ENCODE assay signal across 23 cellular contexts in genomic region chr2:95185197-95185596, GRCh38. TPM values are rescaled to one million over a fixed set of nuclear protein-coding genes. Genes with fewer than 3 reads are reported as not detected.
DNase-seq lines count a peak whose midpoint lies in the region; ATAC-seq, FAIRE-seq and TF ChIP-seq lines count a peak whose summit lies in the region.
"Had no signal": no experiment of that assay in that cellular context is flagged by ENCODE, and none has a peak within 500 bp of the region (broad histone marks: within the 10 kb centered on the region; RNA-seq: fewer than 3 reads in every experiment).

No MANE protein-coding gene starts in this region.

- no peak overlapping the region for H3K4me2 ChIP-seq in HepG2 (ENCODE audit: low read depth, low read length)
- H3K4me2 ChIP-seq: BLaER1 treated with 17β-estradiol and CSF1 and Interleukin-3, amounts not matched to agents 10 nM and 100 nM; GM23338 had no signal

- CTCF ChIA-PET in HepG2 (lab: Yijun Ruan, JAX; ENCODE audit: low intra/inter-chr PET ratio, low total read pairs) (no interaction called here), Caco-2 (lab: Charles Lee) (no interaction called here)

- TF ChIP-seq EP300 in HepG2 (IDR thresholded peaks at IDR 0.05; ENCODE audit: low read depth in 2 of 2, low read length in 2 of 2) = no peak
- TF ChIP-seq EP300 in HepG2 (CRISPR knock-in tag; IDR thresholded peaks at IDR 0.05; ENCODE audit: borderline replicate concordance) = no peak

- H3K27me3 Mint-ChIP-seq in endothelial cell (ENCODE audit: unreplicated experiment) (peaks cover 2% of the 10 kb centered on the region), Caco-2 (ENCODE audit: insufficient read depth, unreplicated experiment) (peaks cover 4% of the 10 kb centered on the region)

- H3K4me1 Mint-ChIP-seq in endothelial cell (ENCODE audit: unreplicated experiment) (no peaks in the 10 kb centered on the region), Caco-2 (ENCODE audit: low read depth, unreplicated experiment) (peaks cover 6% of the 10 kb centered on the region)
- H3K4me1 Mint-ChIP-seq: CD14-positive monocyte; CD8-positive, alpha-beta memory T cell; GM23338; H9 had no signal

- H2AFZ ChIP-seq in HepG2 (ENCODE audit: low read length) = no peak overlapping the region
- H2AFZ ChIP-seq: GM23338 had no signal

- POLR2A ChIA-PET in HepG2 (lab: Yijun Ruan, JAX) = no interaction called here
- POLR2A ChIA-PET in Caco-2 (lab: Charles Lee) = no interaction called here

- no peaks in the 10 kb centered on the region for H3K79me2 ChIP-seq in HepG2 (ENCODE audit: insufficient read depth, low read length)

- no peaks in the 10 kb centered on the region for H3K9me3 Mint-ChIP-seq in endothelial cell (ENCODE audit: unreplicated experiment)
- H3K9me3 Mint-ChIP-seq in Caco-2 (ENCODE audit: unreplicated experiment) = peaks cover 18% of the 10 kb centered on the region

- H3K27me3 ChIP-seq in HepG2 (ENCODE audit: control insufficient read depth in 1 of 2, insufficient read depth in 2 of 2, low read length in 2 of 2) (no peaks in the 10 kb centered on the region), right lobe of liver (no peaks in the 10 kb centered on the region), Caco-2 (replicated peaks; ENCODE audit: control insufficient read depth, insufficient read depth, low read length) (no peaks in the 10 kb centered on the region)
- H3K27me3 ChIP-seq: BE2C; BLaER1 treated with 17β-estradiol and CSF1 and Interleukin-3, amounts not matched to agents 10 nM and 100 nM had no signal

- peaks cover 11 to 31% of the 10 kb centered on the region in 2 experiments; a peak in 4 of 5 replicates for H3K36me3 ChIP-seq in HepG2 (replicated peaks in 1 of 2; ENCODE audit: control insufficient read depth in 1 of 2, insufficient read depth in 2 of 2, low read length in 2 of 2)
- H3K36me3 ChIP-seq in right lobe of liver = peaks cover 0 to 23% (median 11%) of the 10 kb centered on the region in 4 donors
- no peaks in the 10 kb centered on the region for H3K36me3 ChIP-seq in Caco-2 (ENCODE audit: control insufficient read depth, insufficient read depth, low read length)
- H3K36me3 ChIP-seq: BE2C had no signal

- TF ChIP-seq CTCF in HepG2 (CRISPR knock-in tag; IDR thresholded peaks at IDR 0.05) (no peak), right lobe of liver (IDR thresholded peaks at IDR 0.05) (no peak), endothelial cell (IDR thresholded peaks at IDR 0.05; ENCODE audit: unreplicated experiment) (no peak), Caco-2 (IDR thresholded peaks at IDR 0.05; ENCODE audit: insufficient read depth in 1 of 2, low read depth in 1 of 2, low read length in 1 of 2, severe bottlenecking in 1 of 2, unreplicated experiment in 1 of 2) (no peak)

- H3K4me3 Mint-ChIP-seq in endothelial cell (ENCODE audit: unreplicated experiment) = no peak overlapping the region
- no peak overlapping the region for H3K4me3 Mint-ChIP-seq in Caco-2 (ENCODE audit: unreplicated experiment)
- H3K4me3 Mint-ChIP-seq: CD14-positive monocyte; CD4-positive, alpha-beta T cell; CD8-positive, alpha-beta memory T cell; GM23338; H9 had no signal

- WGBS in HepG2 (ENCODE audit: low lambda C conversion rate) = 97% methylated on average over 3 of the region's 3 CpGs
- WGBS in right lobe of liver (ENCODE audit: insufficient coverage, low coverage, low lambda C conversion rate, missing lambda C conversion rate) = 100% methylated on average over 3 of the region's 3 CpGs

- H3K27ac ChIP-seq in HepG2 (ENCODE audit: extremely low read length, insufficient read depth, low read length) = no peak overlapping the region
- no peak overlapping the region for H3K27ac ChIP-seq in right lobe of liver
- H3K27ac ChIP-seq: 22Rv1; BLaER1 treated with 17β-estradiol and CSF1 and Interleukin-3, amounts not matched to agents 10 nM and 100 nM had no signal

- DNase-seq in HepG2 (ENCODE audit: low spot score) (no peak), right lobe of liver (no peak), inferior parietal cortex (ENCODE audit: extremely low spot score) (peak; percentile 29), posterior cingulate gyrus (peak in 8 of 10 donors; percentile 33 to 93 (median 61)), NCI-H1930 (lab: John Stamatoyannopoulos, UW) (no peak), endothelial cell (ENCODE audit: low spot score) (no peak), Caco-2 (no peak)
- DNase-seq: BE2C; Calu3; CD4-positive, alpha-beta T cell; CD8-positive, alpha-beta memory T cell; DMS53; DMS79 treated with DMSO at 0.1 percent for 48 hours; GF-D8; H9 had no signal

- no peak for FAIRE-seq in HepG2 (lab: Jason Lieb, UNC)
- FAIRE-seq: A204.1, GM12891 had no signal

- in situ Hi-C loops in HepG2 (cut with HindIII; ENCODE audit: extremely low pct_ligation_motif_present, low pct_unique_long_range_greater_than_20kb) = no loop called here

- intact Hi-C loops in HepG2 (cut with micrococcal nuclease; ENCODE audit: unreplicated experiment) = no loop called here
- intact Hi-C loops in right lobe of liver (cut with DNase I) = no loop called here
- intact Hi-C loops in posterior cingulate gyrus (cut with DNase I) = no loop called here
- intact Hi-C loops in Caco-2 (cut with micrococcal nuclease; ENCODE audit: unreplicated experiment) = no loop called here

- H3K4me3 ChIP-seq in HepG2 (replicated peaks in 1 of 3; ENCODE audit: insufficient read depth in 1 of 3, low read depth in 2 of 3, low read length in 3 of 3) (no peak overlapping the region), right lobe of liver (no peak overlapping the region), Caco-2 (ENCODE audit: low read depth, low read length) (no peak overlapping the region)
- H3K4me3 ChIP-seq: BLaER1 treated with 17β-estradiol and CSF1 and Interleukin-3, amounts not matched to agents 10 nM and 100 nM; GM23338 had no signal

- BruUV-seq in HepG2 (replicated peaks; lab: Mats Ljungman, UMichigan) (no TSS peak), Caco-2 (replicated peaks; lab: Mats Ljungman, UMichigan) (no TSS peak)

- H3K36me3 Mint-ChIP-seq in endothelial cell (ENCODE audit: low read depth, unreplicated experiment) (peaks cover 25% of the 10 kb centered on the region), Caco-2 (ENCODE audit: insufficient read depth, unreplicated experiment) (peaks cover 10% of the 10 kb centered on the region)

- H3K27ac Mint-ChIP-seq in endothelial cell (ENCODE audit: unreplicated experiment) = no peak overlapping the region
- no peak overlapping the region for H3K27ac Mint-ChIP-seq in Caco-2 (ENCODE audit: unreplicated experiment)
- H3K27ac Mint-ChIP-seq: CD14-positive monocyte; CD4-positive, alpha-beta T cell; CD8-positive, alpha-beta memory T cell; GM23338; H9 had no signal

- no peak for TF ChIP-seq RAD21 in HepG2 (CRISPR knock-in tag; IDR thresholded peaks at IDR 0.05)

- ATAC-seq in HepG2 (no peak), right lobe of liver (no peak), GM18498 (IDR thresholded peaks at IDR 0.05; ENCODE audit: unreplicated experiment) (no peak)
- ATAC-seq: GM23338, HCT116 had no signal

- no peak overlapping the region for H3K9ac ChIP-seq in HepG2 (ENCODE audit: insufficient read depth, low read depth, low read length)
- H3K9ac ChIP-seq: BLaER1 treated with 17β-estradiol and CSF1 and Interleukin-3, amounts not matched to agents 10 nM and 100 nM had no signal

- H3K9me3 ChIP-seq in HepG2 (ENCODE audit: low read length) (no peaks in the 10 kb centered on the region), right lobe of liver (no peaks in the 10 kb centered on the region), Caco-2 (0 out of 2 replicates have a peak, but pooled peaks cover 3% of the 10 kb centered on the region)
- H3K9me3 ChIP-seq: BE2C had no signal

- no peaks in the 10 kb centered on the region for H4K20me1 ChIP-seq in HepG2 (ENCODE audit: insufficient read depth, low read length)
- H4K20me1 ChIP-seq: BLaER1 treated with 17β-estradiol and CSF1 and Interleukin-3, amounts not matched to agents 10 nM and 100 nM had no signal

- H3K4me1 ChIP-seq in HepG2 (ENCODE audit: insufficient read depth, low read length) (no peaks in the 10 kb centered on the region), right lobe of liver (no peaks in the 10 kb centered on the region), Caco-2 (no peaks in the 10 kb centered on the region)
- H3K4me1 ChIP-seq: BE2C; BLaER1 treated with 17β-estradiol and CSF1 and Interleukin-3, amounts not matched to agents 10 nM and 100 nM had no signal

- TF ChIP-seq POLR2A in HepG2 (IDR thresholded peaks at IDR 0.05; ENCODE audit: insufficient read depth in 1 of 2, low read depth in 2 of 2, low read length in 2 of 2) (no peak), right lobe of liver (IDR thresholded peaks at IDR 0.05) (no peak)

RNA-seq across cellular contexts. Expression of gene ZNF2, which starts 19.6 kb away (rescaled TPM):
- total RNA-seq in HepG2 (2016; rRNA removed; fragmentation: Illumina TruSeq; extraction: Trizol) (6.1 and 8.5 TPM in 2 replicates), right lobe of liver (1 to 10 TPM; 1.1 to 2.0 (median 1.8) TPM), endothelial cell (ENCODE audit: unreplicated experiment) (5.3 TPM), Caco-2 (2022) (3.8 and 4.2 TPM in 2 replicates)
- 1.1 and 1.4 TPM in 2 replicates for total RNA-seq in HepG2 (2016; cell fraction: cytosol; rRNA removed; fragmentation: Illumina TruSeq; extraction: Trizol; ENCODE audit: low read depth)
- 6.3 and 8.1 TPM in 2 replicates for total RNA-seq in HepG2 (2016; cell fraction: insoluble cytoplasmic fraction; rRNA removed; fragmentation: Illumina TruSeq; extraction: Trizol)
- 3.3 and 5.0 TPM in 2 replicates for total RNA-seq in HepG2 (2016; cell fraction: membrane; rRNA removed; fragmentation: Illumina TruSeq; extraction: Trizol)
- 4.2 and 6.5 TPM in 2 replicates for total RNA-seq in HepG2 (2016; cell fraction: nucleus; rRNA removed; fragmentation: Illumina TruSeq; extraction: Trizol)
- polyA plus RNA-seq in HepG2 (2011; rRNA removed) = 4.3 and 4.4 TPM in 2 replicates
- polyA plus RNA-seq in HepG2 (2011; cell fraction: cytosol; rRNA removed) = 3.1 and 4.6 TPM in 2 replicates
- polyA plus RNA-seq in HepG2 (2011; cell fraction: nucleus; rRNA removed) = 4.5 and 5.1 TPM in 2 replicates
- polyA plus RNA-seq in HepG2 (2012) = 3.2 and 4.0 TPM in 2 replicates
- 0.46 and 0.50 TPM in 2 replicates for polyA plus RNA-seq in HepG2 (2016; cell fraction: cytosol; fragmentation: Illumina TruSeq; extraction: Trizol; ENCODE audit: low read depth)
- 4.7 and 5.7 TPM in 2 replicates for polyA plus RNA-seq in HepG2 (2016; cell fraction: insoluble cytoplasmic fraction; fragmentation: Illumina TruSeq; extraction: Trizol; ENCODE audit: low read depth)
- polyA plus RNA-seq in HepG2 (2016; cell fraction: membrane; fragmentation: Illumina TruSeq; extraction: Trizol; ENCODE audit: low read depth) = 1.3 and 1.4 TPM in 2 replicates
- 6.8 and 8.0 TPM in 2 replicates for polyA plus RNA-seq in HepG2 (2016; cell fraction: nucleus; fragmentation: Illumina TruSeq; extraction: Trizol; ENCODE audit: insufficient read depth, low read depth)
- polyA minus RNA-seq in HepG2 (2011; rRNA and poly(A)+ RNA removed; ENCODE audit: low replicate concordance) = 6.3 and 6.9 TPM in 2 replicates
- polyA minus RNA-seq in HepG2 (2011; cell fraction: cytosol; rRNA and poly(A)+ RNA removed) = 5.3 and 6.2 TPM in 2 replicates
- polyA minus RNA-seq in HepG2 (2011; cell fraction: nucleus; rRNA and poly(A)+ RNA removed) = 7.1 and 7.7 TPM in 2 replicates

RNA-seq across cellular contexts. Expression of gene ZNF892, which starts 22.1 kb away (rescaled TPM):
- total RNA-seq in HepG2 (2016; rRNA removed; fragmentation: Illumina TruSeq; extraction: Trizol) = 0.21 TPM in 1 of 2 replicates, not detected in the other
- not detected in 2 replicates for total RNA-seq in HepG2 (2016; cell fraction: cytosol; rRNA removed; fragmentation: Illumina TruSeq; extraction: Trizol; ENCODE audit: low read depth)
- total RNA-seq in HepG2 (2016; cell fraction: insoluble cytoplasmic fraction; rRNA removed; fragmentation: Illumina TruSeq; extraction: Trizol) = 0.09 and 0.22 TPM in 2 replicates
- total RNA-seq in HepG2 (2016; cell fraction: membrane; rRNA removed; fragmentation: Illumina TruSeq; extraction: Trizol) = not detected in 2 replicates
- not detected in 2 replicates for total RNA-seq in HepG2 (2016; cell fraction: nucleus; rRNA removed; fragmentation: Illumina TruSeq; extraction: Trizol)
- polyA plus RNA-seq in HepG2 (2011; rRNA removed) = not detected in 2 replicates
- polyA plus RNA-seq in HepG2 (2011; cell fraction: cytosol; rRNA removed) = not detected in 2 replicates
- polyA plus RNA-seq in HepG2 (2011; cell fraction: nucleus; rRNA removed) = not detected in 2 replicates
- polyA plus RNA-seq in HepG2 (2012) = not detected in 2 replicates
- polyA plus RNA-seq in HepG2 (2016; cell fraction: cytosol; fragmentation: Illumina TruSeq; extraction: Trizol; ENCODE audit: low read depth) = not detected in 2 replicates
- polyA plus RNA-seq in HepG2 (2016; cell fraction: insoluble cytoplasmic fraction; fragmentation: Illumina TruSeq; extraction: Trizol; ENCODE audit: low read depth) = not detected in 2 replicates
- polyA plus RNA-seq in HepG2 (2016; cell fraction: membrane; fragmentation: Illumina TruSeq; extraction: Trizol; ENCODE audit: low read depth) = not detected in 2 replicates
- not detected in 2 replicates for polyA plus RNA-seq in HepG2 (2016; cell fraction: nucleus; fragmentation: Illumina TruSeq; extraction: Trizol; ENCODE audit: insufficient read depth, low read depth)
- not detected in 2 replicates for polyA minus RNA-seq in HepG2 (2011; rRNA and poly(A)+ RNA removed; ENCODE audit: low replicate concordance)
- 0.40 TPM in 1 of 2 replicates, not detected in the other for polyA minus RNA-seq in HepG2 (2011; cell fraction: cytosol; rRNA and poly(A)+ RNA removed)
- polyA minus RNA-seq in HepG2 (2011; cell fraction: nucleus; rRNA and poly(A)+ RNA removed) = 0.75 TPM in 1 of 2 replicates, not detected in the other
- total RNA-seq in right lobe of liver = 1 to 10 TPM in 4 of 6 experiments, under 1 TPM in 2; 0.48 to 2.3 (median 1.1) TPM
- total RNA-seq in endothelial cell (ENCODE audit: unreplicated experiment) = 11.2 TPM
- total RNA-seq in Caco-2 (2022) = 3.4 and 3.5 TPM in 2 replicates

RNA-seq across cellular contexts. Expression of gene ZNF514, which starts 25.5 kb away (rescaled TPM):
- 12.4 and 15.2 TPM in 2 replicates for total RNA-seq in HepG2 (2016; rRNA removed; fragmentation: Illumina TruSeq; extraction: Trizol)
- total RNA-seq in HepG2 (2016; cell fraction: cytosol; rRNA removed; fragmentation: Illumina TruSeq; extraction: Trizol; ENCODE audit: low read depth) = 11.3 and 12.6 TPM in 2 replicates
- 12.5 and 16.2 TPM in 2 replicates for total RNA-seq in HepG2 (2016; cell fraction: insoluble cytoplasmic fraction; rRNA removed; fragmentation: Illumina TruSeq; extraction: Trizol)
- 13.1 and 16.4 TPM in 2 replicates for total RNA-seq in HepG2 (2016; cell fraction: membrane; rRNA removed; fragmentation: Illumina TruSeq; extraction: Trizol)
- total RNA-seq in HepG2 (2016; cell fraction: nucleus; rRNA removed; fragmentation: Illumina TruSeq; extraction: Trizol) = 20.2 and 24.3 TPM in 2 replicates
- polyA plus RNA-seq in HepG2 (2011; rRNA removed) = 18.7 and 20.1 TPM in 2 replicates
- polyA plus RNA-seq in HepG2 (2011; cell fraction: cytosol; rRNA removed) = 6.4 and 7.9 TPM in 2 replicates
- 37.0 and 42.7 TPM in 2 replicates for polyA plus RNA-seq in HepG2 (2011; cell fraction: nucleus; rRNA removed)
- polyA plus RNA-seq in HepG2 (2012) = 15.6 and 20.3 TPM in 2 replicates
- polyA plus RNA-seq in HepG2 (2016; cell fraction: cytosol; fragmentation: Illumina TruSeq; extraction: Trizol; ENCODE audit: low read depth) = 6.2 and 6.8 TPM in 2 replicates
- polyA plus RNA-seq in HepG2 (2016; cell fraction: insoluble cytoplasmic fraction; fragmentation: Illumina TruSeq; extraction: Trizol; ENCODE audit: low read depth) = 9.1 and 9.6 TPM in 2 replicates
- polyA plus RNA-seq in HepG2 (2016; cell fraction: membrane; fragmentation: Illumina TruSeq; extraction: Trizol; ENCODE audit: low read depth) = 5.2 and 5.7 TPM in 2 replicates
- 35.4 and 37.2 TPM in 2 replicates for polyA plus RNA-seq in HepG2 (2016; cell fraction: nucleus; fragmentation: Illumina TruSeq; extraction: Trizol; ENCODE audit: insufficient read depth, low read depth)
- polyA minus RNA-seq in HepG2 (2011; rRNA and poly(A)+ RNA removed; ENCODE audit: low replicate concordance) = 6.8 and 15.4 TPM in 2 replicates
- 7.7 and 8.4 TPM in 2 replicates for polyA minus RNA-seq in HepG2 (2011; cell fraction: cytosol; rRNA and poly(A)+ RNA removed)
- polyA minus RNA-seq in HepG2 (2011; cell fraction: nucleus; rRNA and poly(A)+ RNA removed) = 50.2 and 59.9 TPM in 2 replicates
- 1 to 10 TPM; 2.0 to 8.1 (median 5.4) TPM for total RNA-seq in right lobe of liver
- total RNA-seq in endothelial cell (ENCODE audit: unreplicated experiment) = 16.2 TPM
- 20.0 and 21.9 TPM in 2 replicates for total RNA-seq in Caco-2 (2022)

Comparison
In these comparisons a context has a peak if more than half of its experiments do, and no peak if none do; other contexts are left out.
1. DNase-seq: peak in inferior parietal cortex (single experiment) and posterior cingulate gyrus (8 of 10); none in HepG2 (single experiment), right lobe of liver (0 of 3), NCI-H1930 (0 of 2), endothelial cell (single experiment) and Caco-2 (0 of 2).